ENCODE assay signal across 2 cellular contexts in genomic region chrX:112642349-112642748, GRCh38.
A peak's percentile ranks its signal among the peaks of the same experiment; 100 is the strongest.
TF ChIP-seq lines count a peak whose summit lies in the region.

No MANE protein-coding gene starts in this region.

TF ChIP-seq in GM12891, 5 proteins besides CTCF, POLR2A, EP300 and RAD21:
- TF ChIP-seq POU2F2 (IDR thresholded peaks at IDR 0.05; ENCODE audit: low read depth, low read length), result no peak
- no peak for TF ChIP-seq TAF1 (IDR thresholded peaks at IDR 0.05; ENCODE audit: low read depth, low read length)
- TF ChIP-seq POLR2AphosphoS5 (IDR thresholded peaks at IDR 0.05; ENCODE audit: low read depth, low read length), result no peak
- TF ChIP-seq PAX5 (IDR thresholded peaks at IDR 0.05; ENCODE audit: insufficient read depth, low read length, severe bottlenecking), result no peak
- TF ChIP-seq SPI1 (IDR thresholded peaks at IDR 0.05; ENCODE audit: low read depth, low read length), result no peak

TF ChIP-seq in IMR-90, 13 proteins besides CTCF, POLR2A, EP300 and RAD21:
- no peak for TF ChIP-seq CEBPB (IDR thresholded peaks at IDR 0.05; ENCODE audit: low read depth, low read length)
- TF ChIP-seq SMC3 (IDR thresholded peaks at IDR 0.05; ENCODE audit: low read depth, low read length), result peak; percentile 71
